ENCODE assay signal across 11 cellular contexts in the genomic region with DNA sequence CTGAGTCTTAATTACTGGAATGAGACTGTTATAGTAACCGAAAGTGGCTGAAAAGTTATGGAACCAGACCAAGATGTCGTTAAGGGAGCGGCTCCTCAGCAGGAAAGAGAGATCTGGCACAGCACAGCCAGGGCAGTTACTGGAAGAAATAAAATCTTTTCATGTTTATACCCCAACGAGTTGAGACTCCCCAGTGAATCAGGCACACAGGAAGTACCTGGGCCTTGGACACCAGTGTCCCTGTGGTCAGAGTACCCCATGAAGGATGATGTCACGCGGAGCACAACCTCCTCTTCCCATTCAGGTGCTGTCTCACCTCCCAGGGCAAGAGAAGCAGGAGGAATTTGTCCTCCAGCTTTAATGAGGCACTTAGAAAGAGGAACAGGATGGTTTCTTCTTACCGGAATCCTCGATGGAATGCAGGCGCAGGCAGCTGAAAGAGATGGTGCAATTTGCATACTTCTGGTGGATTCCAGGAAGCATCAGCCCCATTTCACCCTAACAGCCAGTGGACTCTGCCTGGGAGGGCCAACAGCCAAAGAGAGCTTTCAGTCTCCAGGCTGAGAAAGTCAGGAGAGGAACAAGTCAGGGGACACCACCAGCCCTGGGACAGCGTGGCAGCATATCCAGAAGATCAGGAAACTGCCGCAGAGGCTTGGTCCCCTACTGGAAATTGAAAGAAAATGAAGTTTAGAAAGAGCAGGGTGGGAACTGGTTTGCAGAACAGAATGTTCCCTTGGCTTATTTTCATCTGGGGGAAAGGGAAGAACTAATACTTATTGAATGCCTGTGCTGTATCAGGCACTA. TPM values are rescaled to one million over a fixed set of nuclear protein-coding genes. Genes with fewer than 3 reads are reported as not detected.
DNase-seq lines count a peak whose midpoint lies in the region; ATAC-seq and TF ChIP-seq lines count a peak whose summit lies in the region.
"Had no signal": no experiment of that assay in that cellular context is flagged by ENCODE, and none has a peak within 500 bp of the region (broad histone marks: within the 10 kb centered on the region; RNA-seq: fewer than 3 reads in every experiment).

No MANE protein-coding gene starts in this region.

- in situ Hi-C loops in KBM-7 (cut with MboI; ENCODE audit: low pct_unique_long_range_greater_than_20kb, low sequenced_read_pairs) = no loop called here

- no peak for TF ChIP-seq POLR2A in lower leg skin (IDR thresholded peaks at IDR 0.05)
- peak in 1 of 2 donors; percentile 46 for TF ChIP-seq POLR2A in suprapubic skin (IDR thresholded peaks at IDR 0.05)

- H3K9me3 ChIP-seq in suprapubic skin = no peaks in the 10 kb centered on the region

- ATAC-seq in HG03442 (IDR thresholded peaks at IDR 0.05; ENCODE audit: unreplicated experiment) (no peak), GM21723 (IDR thresholded peaks at IDR 0.05; ENCODE audit: unreplicated experiment) (no peak)

- peaks cover 45% of the 10 kb centered on the region for H3K4me1 ChIP-seq in suprapubic skin

- peak overlapping the region; percentile 92 for H3K27ac ChIP-seq in suprapubic skin

- H3K4me3 ChIP-seq in epithelial cell of esophagus (ENCODE audit: low read length) = no peak overlapping the region
- H3K4me3 ChIP-seq in lower leg skin (ENCODE audit: low read depth, poor library complexity, severe bottlenecking) = no peak overlapping the region
- peak overlapping the region; percentile 39 for H3K4me3 ChIP-seq in suprapubic skin

- intact Hi-C loops in lower leg skin (cut with DNase I; ENCODE audit: low total_unique reads) = no loop called here

- H3K36me3 ChIP-seq in suprapubic skin = no peaks in the 10 kb centered on the region

- TF ChIP-seq EP300 in suprapubic skin (IDR thresholded peaks at IDR 0.05) = peak; percentile 77

- TF ChIP-seq CTCF in epithelial cell of esophagus (IDR thresholded peaks at IDR 0.05; ENCODE audit: insufficient read depth, low read depth, low read length, missing control alignments) (no peak), lower leg skin (IDR thresholded peaks at IDR 0.05) (no peak), suprapubic skin (IDR thresholded peaks at IDR 0.05) (no peak)

- peak; percentile 33 for DNase-seq in KBM-7
- DNase-seq in epithelial cell of esophagus (ENCODE audit: low read depth) = peak; percentile 44
- DNase-seq in lower leg skin (ENCODE audit: low spot score in 2 of 2) = peak; percentile 80 to 95
- DNase-seq in suprapubic skin (ENCODE audit: low spot score in 2 of 2) = peak; percentile 87 to 89
- DNase-seq in OCI-M2 (lab: John Stamatoyannopoulos, UW; ENCODE audit: unreplicated experiment) = no peak
- no peak for DNase-seq in NCI-H748 (lab: John Stamatoyannopoulos, UW; ENCODE audit: unreplicated experiment)
- DNase-seq: dermis blood vessel endothelial cell; NCI-H1417; stimulated activated CD4-positive, alpha-beta T cell treated with anti-CD3 and anti-CD28 coated beads, Interleukin-15, amount 100 ng/mL, for 24 hours had no signal

- H3K27me3 ChIP-seq in suprapubic skin = no peaks in the 10 kb centered on the region

- WGBS in lower leg skin, 2 donors = 15 to 26% methylated on average over 11 of the region's 11 CpGs
- 23% methylated on average over 11 of the region's 11 CpGs for WGBS in suprapubic skin

RNA-seq across cellular contexts. Expression of a gene that starts 35.9 kb away (rescaled TPM):
- 10 to 100 TPM; 53.5 to 66.6 (median 59.6) TPM for total RNA-seq in lower leg skin
- 10 to 100 TPM; 25.9 to 59.4 (median 49.3) TPM for total RNA-seq in suprapubic skin

Comparison
In these comparisons a context has a peak if more than half of its experiments do, and no peak if none do; other contexts are left out.
1. DNase-seq: peak in KBM-7 (single experiment), epithelial cell of esophagus (single experiment), lower leg skin (2 of 2) and suprapubic skin (2 of 2); none in OCI-M2 (single experiment) and NCI-H748 (single experiment).